In genomic region chr12:80938397-80938796, GRCh38 we compare ENCODE assay signal across 1 cellular context.
TF ChIP-seq lines count a peak whose summit lies in the region.

No MANE protein-coding gene starts in this region.

TF ChIP-seq in H1, 55 proteins besides CTCF, POLR2A, EP300 and RAD21 (continued from another document):
- TF ChIP-seq EZH2 (IDR thresholded peaks at IDR 0.05; ENCODE audit: low read depth, low read length, severe bottlenecking) = no peak
